Comparison of ENCODE assay signal across 8 cellular contexts in genomic region chr12:113222730-113223531, GRCh38. TPM values are rescaled to one million over a fixed set of nuclear protein-coding genes. Genes with fewer than 3 reads are reported as not detected.
DNase-seq lines count a peak whose midpoint lies in the region; ATAC-seq, FAIRE-seq and TF ChIP-seq lines count a peak whose summit lies in the region.

No MANE protein-coding gene starts in this region.

- TF ChIP-seq RAD21 in HepG2 (CRISPR knock-in tag; IDR thresholded peaks at IDR 0.05): no peak

- H3F3A ChIP-seq in PC-3 (ENCODE audit: low read length, unreplicated experiment): peaks cover 4% of the 10 kb centered on the region

- ATAC-seq in PC-3: peak; percentile 16
- peak; percentile 11 for ATAC-seq in HepG2
- ATAC-seq in GM18511 (IDR thresholded peaks at IDR 0.05; ENCODE audit: unreplicated experiment): no peak

- peaks cover 18% of the 10 kb centered on the region for H3K79me2 ChIP-seq in PC-3 (ENCODE audit: low read length)
- peaks cover 13% of the 10 kb centered on the region for H3K79me2 ChIP-seq in HepG2 (ENCODE audit: insufficient read depth, low read length)

- CTCF ChIA-PET in HEK293T (lab: Yijun Ruan, JAX): interaction anchor here (0.6 to 0.7 kb wide), 3 partner anchors 8 to 140 kb away, joined by 3 to 5 read pairs (median 4); no protein-coding TSS in a partner anchor
- CTCF ChIA-PET in PC-3 (lab: Charles Lee): interaction anchor here (0.6 to 1.4 kb wide), 2 partner anchors 26 kb away, joined by 6 to 17 read pairs; no protein-coding TSS in a partner anchor
- CTCF ChIA-PET in HepG2 (lab: Yijun Ruan, JAX; ENCODE audit: low intra/inter-chr PET ratio, low total read pairs): no interaction called here

- 8% methylated on average over 11 of the region's 11 CpGs for WGBS in HepG2 (ENCODE audit: low lambda C conversion rate)

- no peaks in the 10 kb centered on the region for H3K36me3 ChIP-seq in PC-3 (ENCODE audit: low read depth, low read length)
- no peaks in the 10 kb centered on the region for H3K36me3 ChIP-seq in HepG2 (replicated peaks in 1 of 2; ENCODE audit: control insufficient read depth in 1 of 2, insufficient read depth in 2 of 2, low read length in 2 of 2)

- peak; percentile 98 for FAIRE-seq in HepG2 (lab: Jason Lieb, UNC)

- peak; percentile 65 for DNase-seq in CD1c-positive myeloid dendritic cell (ENCODE audit: extremely low spot score)
- peak; percentile 31 for DNase-seq in HEK293T (ENCODE audit: extremely low spot score)
- DNase-seq in PC-3: peak; percentile 89
- peak; percentile 84 to 97 for DNase-seq in cardiac fibroblast (ENCODE audit: low read depth in 2 of 2)
- DNase-seq in HepG2 (ENCODE audit: low spot score): peak; percentile 91
- DNase-seq in substantia nigra (lab: John Stamatoyannopoulos, UW): peak in 34 of 49 donors; percentile 9 to 72 (median 38)
- no peak for DNase-seq in posterior vena cava (ENCODE audit: low spot score)

- H3K4me3 ChIP-seq in PC-3 (ENCODE audit: low read length) (peak overlapping the region; percentile 79), cardiac fibroblast (replicated peaks in 1 of 2; ENCODE audit: low read depth in 2 of 2, low read length in 2 of 2) (peak overlapping the region; percentile 0 to 87), HepG2 (replicated peaks in 1 of 3; ENCODE audit: insufficient read depth in 1 of 3, low read depth in 2 of 3, low read length in 3 of 3) (peak overlapping the region; percentile 57 to 90 (median 88))

- peak overlapping the region; percentile 82 for H3K27ac ChIP-seq in PC-3 (ENCODE audit: low read length)
- peak overlapping the region; percentile 83 for H3K27ac ChIP-seq in HepG2 (ENCODE audit: extremely low read length, insufficient read depth, low read length)
- peak overlapping the region; percentile 88 for H3K27ac ChIP-seq in substantia nigra (ENCODE audit: low read depth, low read length, poor library complexity, severe bottlenecking)

- H3K9ac ChIP-seq in PC-3 (ENCODE audit: low read length) (peak overlapping the region; percentile 93), HepG2 (ENCODE audit: insufficient read depth, low read depth, low read length) (peak overlapping the region; percentile 92)

- H3K27me3 ChIP-seq in PC-3 (ENCODE audit: low read length): no peaks in the 10 kb centered on the region
- H3K27me3 ChIP-seq in HepG2 (ENCODE audit: control insufficient read depth in 1 of 2, insufficient read depth in 2 of 2, low read length in 2 of 2): no peaks in the 10 kb centered on the region

- POLR2A ChIA-PET in HEK293T (lab: Yijun Ruan, JAX): interaction anchor here (0.7 to 1.4 kb wide), 2 partner anchors 23 to 28 kb away, joined by 3 to 4 read pairs; no protein-coding TSS in a partner anchor
- POLR2A ChIA-PET in PC-3 (lab: Charles Lee; ENCODE audit: unreplicated experiment): interaction anchor here (0.6 to 1.7 kb wide), 5 partner anchors 18 to 60 kb away, joined by 3 to 24 read pairs (median 19); no protein-coding TSS in a partner anchor
- POLR2A ChIA-PET in HepG2 (lab: Yijun Ruan, JAX): interaction anchor here (0.7 to 4.2 kb wide), 19 partner anchors 8 to 1855 kb away, joined by 3 to 55 read pairs (median 6); partner anchors contain the start of genes DDX54 and RITA1

- peak; percentile 37 to 48; a peak in 2 of 4 replicates for TF ChIP-seq POLR2A in HepG2 (IDR thresholded peaks at IDR 0.05; ENCODE audit: insufficient read depth in 1 of 2, low read depth in 2 of 2, low read length in 2 of 2)

- H3K4me2 ChIP-seq in PC-3 (ENCODE audit: low read length) (peak overlapping the region; percentile 96), HepG2 (ENCODE audit: low read depth, low read length) (peak overlapping the region; percentile 100)

- TF ChIP-seq EP300 in HepG2 (IDR thresholded peaks at IDR 0.05; ENCODE audit: low read depth in 2 of 2, low read length in 2 of 2) (no peak), HepG2 (CRISPR knock-in tag; IDR thresholded peaks at IDR 0.05; ENCODE audit: borderline replicate concordance) (no peak)

- intact Hi-C loops in PC-3 (cut with micrococcal nuclease) (no loop called here), HepG2 (cut with micrococcal nuclease; ENCODE audit: unreplicated experiment) (no loop called here), posterior vena cava (cut with DNase I) (no loop called here)

- no peak overlapping the region for H2AFZ ChIP-seq in PC-3 (ENCODE audit: low read length)
- H2AFZ ChIP-seq in HepG2 (ENCODE audit: low read length): no peak overlapping the region

- in situ Hi-C loops in HepG2 (cut with HindIII; ENCODE audit: extremely low pct_ligation_motif_present, low pct_unique_long_range_greater_than_20kb): no loop called here

- no peak for TF ChIP-seq CTCF in PC-3 (conservative IDR thresholded peaks at IDR 0.05; ENCODE audit: low read depth, low read length)
- no peak for TF ChIP-seq CTCF in cardiac fibroblast (IDR thresholded peaks at IDR 0.05; ENCODE audit: low read depth, low read length)
- TF ChIP-seq CTCF in HepG2 (CRISPR knock-in tag; IDR thresholded peaks at IDR 0.05): no peak

- H3K4me1 ChIP-seq in PC-3 (ENCODE audit: insufficient read depth, low read length) (peaks cover 27% of the 10 kb centered on the region), HepG2 (ENCODE audit: insufficient read depth, low read length) (peaks cover 30% of the 10 kb centered on the region)

- H4K20me1 ChIP-seq in PC-3 (ENCODE audit: low read length) (no peaks in the 10 kb centered on the region), HepG2 (ENCODE audit: insufficient read depth, low read length) (no peaks in the 10 kb centered on the region)

- BruUV-seq in PC-3 (replicated peaks; lab: Mats Ljungman, UMichigan): TSS peak; percentile 43
- TSS peak; percentile 89 for BruUV-seq in HepG2 (replicated peaks; lab: Mats Ljungman, UMichigan)

- H3K9me3 ChIP-seq in PC-3 (ENCODE audit: low read length) (no peaks in the 10 kb centered on the region), HepG2 (ENCODE audit: low read length) (no peaks in the 10 kb centered on the region)

- no peaks in the 10 kb centered on the region for H3K9me2 ChIP-seq in PC-3 (replicated peaks; ENCODE audit: low read length)

RNA-seq across cellular contexts. Expression of gene TPCN1, which starts 1.7 kb away (rescaled TPM):
- 19.0 and 29.3 TPM in 2 replicates for total RNA-seq in PC-3 (2014; rRNA removed)
- 3.8 and 8.0 TPM in 2 replicates for total RNA-seq in HepG2 (2016; rRNA removed; fragmentation: Illumina TruSeq; extraction: Trizol)
- 4.4 and 4.6 TPM in 2 replicates for total RNA-seq in HepG2 (2016; cell fraction: cytosol; rRNA removed; fragmentation: Illumina TruSeq; extraction: Trizol; ENCODE audit: low read depth)
- 3.0 and 10.0 TPM in 2 replicates for total RNA-seq in HepG2 (2016; cell fraction: insoluble cytoplasmic fraction; rRNA removed; fragmentation: Illumina TruSeq; extraction: Trizol)
- total RNA-seq in HepG2 (2016; cell fraction: membrane; rRNA removed; fragmentation: Illumina TruSeq; extraction: Trizol): 4.2 and 4.5 TPM in 2 replicates
- 12.3 and 15.7 TPM in 2 replicates for total RNA-seq in HepG2 (2016; cell fraction: nucleus; rRNA removed; fragmentation: Illumina TruSeq; extraction: Trizol)
- 26.8 and 33.5 TPM in 2 replicates for polyA plus RNA-seq in HepG2 (2011; rRNA removed)
- polyA plus RNA-seq in HepG2 (2011; cell fraction: cytosol; rRNA removed): 10.3 and 10.4 TPM in 2 replicates
- 183 and 201 TPM in 2 replicates for polyA plus RNA-seq in HepG2 (2011; cell fraction: nucleus; rRNA removed)
- polyA plus RNA-seq in HepG2 (2012): 18.0 and 21.8 TPM in 2 replicates
- 0.84 and 1.4 TPM in 2 replicates for polyA plus RNA-seq in HepG2 (2016; cell fraction: cytosol; fragmentation: Illumina TruSeq; extraction: Trizol; ENCODE audit: low read depth)
- 3.5 and 4.1 TPM in 2 replicates for polyA plus RNA-seq in HepG2 (2016; cell fraction: insoluble cytoplasmic fraction; fragmentation: Illumina TruSeq; extraction: Trizol; ENCODE audit: low read depth)
- polyA plus RNA-seq in HepG2 (2016; cell fraction: membrane; fragmentation: Illumina TruSeq; extraction: Trizol; ENCODE audit: low read depth): 2.5 and 2.8 TPM in 2 replicates
- polyA plus RNA-seq in HepG2 (2016; cell fraction: nucleus; fragmentation: Illumina TruSeq; extraction: Trizol; ENCODE audit: insufficient read depth, low read depth): 42.1 and 42.8 TPM in 2 replicates
- polyA minus RNA-seq in HepG2 (2011; rRNA and poly(A)+ RNA removed; ENCODE audit: low replicate concordance): 40.0 and 48.9 TPM in 2 replicates
- polyA minus RNA-seq in HepG2 (2011; cell fraction: cytosol; rRNA and poly(A)+ RNA removed): 7.3 and 9.8 TPM in 2 replicates
- 45.8 and 47.1 TPM in 2 replicates for polyA minus RNA-seq in HepG2 (2011; cell fraction: nucleus; rRNA and poly(A)+ RNA removed)
- 10 to 100 TPM; 28.8 to 50.8 TPM for total RNA-seq in posterior vena cava

RNA-seq across cellular contexts. Expression of gene RITA1, which starts 37.4 kb away (rescaled TPM):
- total RNA-seq in PC-3 (2014; rRNA removed): 66.8 and 71.6 TPM in 2 replicates
- total RNA-seq in HepG2 (2016; rRNA removed; fragmentation: Illumina TruSeq; extraction: Trizol): 28.1 and 28.9 TPM in 2 replicates
- total RNA-seq in HepG2 (2016; cell fraction: cytosol; rRNA removed; fragmentation: Illumina TruSeq; extraction: Trizol; ENCODE audit: low read depth): 34.7 and 44.4 TPM in 2 replicates
- 25.7 and 31.1 TPM in 2 replicates for total RNA-seq in HepG2 (2016; cell fraction: insoluble cytoplasmic fraction; rRNA removed; fragmentation: Illumina TruSeq; extraction: Trizol)
- total RNA-seq in HepG2 (2016; cell fraction: membrane; rRNA removed; fragmentation: Illumina TruSeq; extraction: Trizol): 58.4 and 67.9 TPM in 2 replicates
- 16.2 and 17.8 TPM in 2 replicates for total RNA-seq in HepG2 (2016; cell fraction: nucleus; rRNA removed; fragmentation: Illumina TruSeq; extraction: Trizol)
- polyA plus RNA-seq in HepG2 (2011; rRNA removed): 12.4 and 14.3 TPM in 2 replicates
- polyA plus RNA-seq in HepG2 (2011; cell fraction: cytosol; rRNA removed): 13.8 and 16.3 TPM in 2 replicates
- 8.9 and 10.1 TPM in 2 replicates for polyA plus RNA-seq in HepG2 (2011; cell fraction: nucleus; rRNA removed)
- polyA plus RNA-seq in HepG2 (2012): 8.6 and 10.6 TPM in 2 replicates
- polyA plus RNA-seq in HepG2 (2016; cell fraction: cytosol; fragmentation: Illumina TruSeq; extraction: Trizol; ENCODE audit: low read depth): 48.9 and 64.2 TPM in 2 replicates
- 35.7 and 37.7 TPM in 2 replicates for polyA plus RNA-seq in HepG2 (2016; cell fraction: insoluble cytoplasmic fraction; fragmentation: Illumina TruSeq; extraction: Trizol; ENCODE audit: low read depth)
- 64.3 and 73.8 TPM in 2 replicates for polyA plus RNA-seq in HepG2 (2016; cell fraction: membrane; fragmentation: Illumina TruSeq; extraction: Trizol; ENCODE audit: low read depth)
- polyA plus RNA-seq in HepG2 (2016; cell fraction: nucleus; fragmentation: Illumina TruSeq; extraction: Trizol; ENCODE audit: insufficient read depth, low read depth): 21.0 and 24.3 TPM in 2 replicates
- polyA minus RNA-seq in HepG2 (2011; rRNA and poly(A)+ RNA removed; ENCODE audit: low replicate concordance): 12.2 and 25.5 TPM in 2 replicates
- 6.2 and 7.6 TPM in 2 replicates for polyA minus RNA-seq in HepG2 (2011; cell fraction: cytosol; rRNA and poly(A)+ RNA removed)
- polyA minus RNA-seq in HepG2 (2011; cell fraction: nucleus; rRNA and poly(A)+ RNA removed): 11.1 and 14.5 TPM in 2 replicates
- total RNA-seq in posterior vena cava: 1 to 10 TPM; 6.6 to 9.7 TPM

RNA-seq across cellular contexts. Expression of gene DDX54, which starts 37.7 kb away (rescaled TPM):
- total RNA-seq in PC-3 (2014; rRNA removed) (158 and 309 TPM in 2 replicates), HepG2 (2016; rRNA removed; fragmentation: Illumina TruSeq; extraction: Trizol) (45.1 and 59.7 TPM in 2 replicates), posterior vena cava (10 to 100 TPM; 37.0 to 47.6 TPM)
- 5.0 and 6.8 TPM in 2 replicates for total RNA-seq in HepG2 (2016; cell fraction: cytosol; rRNA removed; fragmentation: Illumina TruSeq; extraction: Trizol; ENCODE audit: low read depth)
- total RNA-seq in HepG2 (2016; cell fraction: insoluble cytoplasmic fraction; rRNA removed; fragmentation: Illumina TruSeq; extraction: Trizol): 44.2 and 60.5 TPM in 2 replicates
- total RNA-seq in HepG2 (2016; cell fraction: membrane; rRNA removed; fragmentation: Illumina TruSeq; extraction: Trizol): 15.7 and 17.4 TPM in 2 replicates
- total RNA-seq in HepG2 (2016; cell fraction: nucleus; rRNA removed; fragmentation: Illumina TruSeq; extraction: Trizol): 30.5 and 38.6 TPM in 2 replicates
- 51.3 and 61.1 TPM in 2 replicates for polyA plus RNA-seq in HepG2 (2011; rRNA removed)
- 33.9 and 54.0 TPM in 2 replicates for polyA plus RNA-seq in HepG2 (2011; cell fraction: cytosol; rRNA removed)
- 56.0 and 66.1 TPM in 2 replicates for polyA plus RNA-seq in HepG2 (2011; cell fraction: nucleus; rRNA removed)
- polyA plus RNA-seq in HepG2 (2012): 29.2 and 33.1 TPM in 2 replicates
- 4.2 and 4.5 TPM in 2 replicates for polyA plus RNA-seq in HepG2 (2016; cell fraction: cytosol; fragmentation: Illumina TruSeq; extraction: Trizol; ENCODE audit: low read depth)
- 61.6 and 69.4 TPM in 2 replicates for polyA plus RNA-seq in HepG2 (2016; cell fraction: insoluble cytoplasmic fraction; fragmentation: Illumina TruSeq; extraction: Trizol; ENCODE audit: low read depth)
- polyA plus RNA-seq in HepG2 (2016; cell fraction: membrane; fragmentation: Illumina TruSeq; extraction: Trizol; ENCODE audit: low read depth): 8.9 and 13.8 TPM in 2 replicates
- 93.7 and 96.2 TPM in 2 replicates for polyA plus RNA-seq in HepG2 (2016; cell fraction: nucleus; fragmentation: Illumina TruSeq; extraction: Trizol; ENCODE audit: insufficient read depth, low read depth)
- 67.7 and 93.0 TPM in 2 replicates for polyA minus RNA-seq in HepG2 (2011; rRNA and poly(A)+ RNA removed; ENCODE audit: low replicate concordance)
- polyA minus RNA-seq in HepG2 (2011; cell fraction: cytosol; rRNA and poly(A)+ RNA removed): 23.5 and 27.4 TPM in 2 replicates
- 26.4 and 35.3 TPM in 2 replicates for polyA minus RNA-seq in HepG2 (2011; cell fraction: nucleus; rRNA and poly(A)+ RNA removed)
